In the genomic region with DNA sequence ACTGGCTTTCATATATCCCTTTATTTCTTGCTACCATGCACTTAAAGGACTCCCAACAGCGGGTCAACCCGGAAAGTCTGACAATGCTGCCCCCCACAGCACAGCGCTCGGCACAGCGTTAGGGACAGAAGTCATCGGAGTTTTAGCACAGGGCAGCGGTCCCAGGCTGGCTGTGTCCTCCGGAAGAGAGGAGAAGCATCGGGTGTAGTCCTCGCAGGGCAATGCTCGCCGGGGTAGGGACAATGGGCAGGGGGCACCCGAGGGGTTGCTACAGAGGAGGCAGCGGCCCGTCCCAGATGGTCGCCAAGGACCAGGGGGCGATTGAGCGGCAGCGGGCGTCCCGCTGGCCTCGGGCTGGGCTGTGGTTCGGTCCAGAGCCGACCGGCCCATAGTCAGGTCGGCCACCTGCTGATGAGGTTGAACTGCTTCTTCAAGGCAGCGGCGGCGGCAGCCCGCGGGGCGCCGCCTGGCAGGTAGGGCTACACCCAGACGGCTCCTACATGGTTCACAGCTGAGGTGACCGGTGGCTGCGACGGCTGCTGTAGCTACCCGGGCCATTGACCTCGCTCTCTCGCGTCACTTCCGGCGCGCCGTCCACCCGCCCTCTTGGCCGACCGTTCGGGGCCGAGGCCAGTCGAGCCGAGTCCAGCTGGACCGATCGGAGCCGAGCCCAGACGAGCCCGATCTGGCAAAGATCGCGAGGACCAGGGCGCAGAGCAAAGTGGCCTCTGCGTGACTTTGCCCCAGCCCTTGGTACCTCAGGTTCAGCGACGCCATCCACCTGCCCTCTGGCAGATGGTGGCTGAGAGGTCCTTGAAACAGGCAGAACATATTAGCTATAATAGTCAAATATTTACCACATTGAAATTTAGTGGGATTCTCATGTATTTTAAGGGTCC, we compare ENCODE assay signal across 8 cellular contexts. TPM values are rescaled to one million over a fixed set of nuclear protein-coding genes. Genes with fewer than 3 reads are reported as not detected.
DNase-seq lines count a peak whose midpoint lies in the region; ATAC-seq and TF ChIP-seq lines count a peak whose summit lies in the region.

No MANE protein-coding gene starts in this region.

- H3K36me3 ChIP-seq in ectodermal cell (ENCODE audit: control insufficient read depth, insufficient read depth, low read length), result no peaks in the 10 kb centered on the region
- no peaks in the 10 kb centered on the region for H3K36me3 ChIP-seq in lower lobe of right lung

- H3K9me3 Mint-ChIP-seq in activated CD4-positive, alpha-beta memory T cell treated with anti-CD3 and anti-CD28 coated beads, Interleukin-2, amount 10 ng/mL, durations not matched to agents 7 days and 5 days, result no peaks in the 10 kb centered on the region

- H3K36me3 Mint-ChIP-seq in activated CD4-positive, alpha-beta memory T cell treated with anti-CD3 and anti-CD28 coated beads, Interleukin-2, amount 10 ng/mL, durations not matched to agents 7 days and 5 days (ENCODE audit: low read depth), result peaks cover 8% of the 10 kb centered on the region

- H3K9me3 ChIP-seq in AG04450 (ENCODE audit: control insufficient read depth, insufficient read depth, low read length) (peaks cover 2% of the 10 kb centered on the region; the same call in 1 of the 2 replicates), ectodermal cell (ENCODE audit: control insufficient read depth, low read length) (no peaks in the 10 kb centered on the region), lower lobe of right lung (no peaks in the 10 kb centered on the region)

- H3K27me3 ChIP-seq in AG04450 (ENCODE audit: control insufficient read depth, insufficient read depth, low read length), result no peaks in the 10 kb centered on the region
- H3K27me3 ChIP-seq in ectodermal cell (ENCODE audit: control insufficient read depth, insufficient read depth, low read length, poor library complexity, severe bottlenecking), result peaks cover 7% of the 10 kb centered on the region
- no peaks in the 10 kb centered on the region for H3K27me3 ChIP-seq in lower lobe of right lung (ENCODE audit: low read depth)

- peaks cover 38% of the 10 kb centered on the region for H3K4me1 Mint-ChIP-seq in activated CD4-positive, alpha-beta memory T cell treated with anti-CD3 and anti-CD28 coated beads, Interleukin-2, amount 10 ng/mL, durations not matched to agents 7 days and 5 days

- H3K27ac Mint-ChIP-seq in activated CD4-positive, alpha-beta memory T cell treated with anti-CD3 and anti-CD28 coated beads, Interleukin-2, amount 10 ng/mL, durations not matched to agents 7 days and 5 days, result peak overlapping the region; percentile 82

- 0 to 1% methylated on average over 63 of the region's 63 CpGs for WGBS in ectodermal cell, 2 experiments

- DNase-seq in AG04450 (ENCODE audit: low read depth, low spot score) (peak; percentile 45), NCI-H748 treated with DMSO at 0.1 percent for 48 hours (lab: John Stamatoyannopoulos, UW) (peak; percentile 39), lower lobe of right lung (peak; percentile 98)
- DNase-seq in activated CD4-positive, alpha-beta memory T cell treated with anti-CD3 and anti-CD28 coated beads, Interleukin-2, amount 10 ng/mL, durations not matched to agents 7 days and 5 days, result peak; percentile 86
- DNase-seq in stimulated activated CD4-positive, alpha-beta T cell treated with anti-CD3 and anti-CD28 coated beads, Interleukin-4, amount 100 ng/mL, for 4 hours, result peak; percentile 47 to 69

- CTCF ChIA-PET in AG04450 (lab: Charles Lee), result no interaction called here
- CTCF ChIA-PET in activated CD4-positive, alpha-beta memory T cell treated with anti-CD3 and anti-CD28 coated beads, Interleukin-2, amount 10 ng/mL, durations not matched to agents 7 days and 5 days (lab: Charles Lee), result interaction anchor here (0.9 to 3.1 kb wide), 9 partner anchors 17 to 119 kb away, joined by 3 to 20 read pairs (median 4); no protein-coding TSS in a partner anchor

- H3K4me3 Mint-ChIP-seq in activated CD4-positive, alpha-beta memory T cell treated with anti-CD3 and anti-CD28 coated beads, Interleukin-2, amount 10 ng/mL, durations not matched to agents 7 days and 5 days, result peak overlapping the region; percentile 90

- H3K4me3 ChIP-seq in AG04450 (ENCODE audit: low read depth, low read length) (peak overlapping the region; percentile 73), ectodermal cell (ENCODE audit: insufficient read depth, low read depth, low read length) (peak overlapping the region; percentile 79), lower lobe of right lung (peak overlapping the region; percentile 97)

- POLR2A ChIA-PET in AG04450 (lab: Yijun Ruan, JAX), result interaction anchor here (0.5 to 1.9 kb wide), 3 partner anchors 9 to 40 kb away, joined by 3 to 8 read pairs (median 6); no protein-coding TSS in a partner anchor
- POLR2A ChIA-PET in activated CD4-positive, alpha-beta memory T cell treated with anti-CD3 and anti-CD28 coated beads, Interleukin-2, amount 10 ng/mL, durations not matched to agents 7 days and 5 days (lab: Charles Lee), result interaction anchor here (0.6 to 8.0 kb wide), 14 partner anchors 10 to 377 kb away, joined by 3 to 112 read pairs (median 5); no protein-coding TSS in a partner anchor

- intact Hi-C loops in lower lobe of right lung (cut with DNase I), result no loop called here

- H3K27me3 Mint-ChIP-seq in activated CD4-positive, alpha-beta memory T cell treated with anti-CD3 and anti-CD28 coated beads, Interleukin-2, amount 10 ng/mL, durations not matched to agents 7 days and 5 days, result no peaks in the 10 kb centered on the region

- TF ChIP-seq CTCF in AG04450 (IDR thresholded peaks at IDR 0.05; ENCODE audit: low read depth, low read length) (no peak), lower lobe of right lung (IDR thresholded peaks at IDR 0.05) (peak; percentile 26)

- ATAC-seq in GM18907 (IDR thresholded peaks at IDR 0.05; ENCODE audit: unreplicated experiment) (peak; percentile 47), HG03457 (IDR thresholded peaks at IDR 0.05; ENCODE audit: unreplicated experiment) (peak; percentile 39), lower lobe of right lung (peak; percentile 94)

- H3K4me1 ChIP-seq in ectodermal cell (ENCODE audit: control insufficient read depth, insufficient read depth, low read length), result peaks cover 5% of the 10 kb centered on the region
- peaks cover 32% of the 10 kb centered on the region for H3K4me1 ChIP-seq in lower lobe of right lung

- peak overlapping the region; percentile 57 for H3K27ac ChIP-seq in AG04450 (ENCODE audit: low read depth, low read length)
- no peak overlapping the region for H3K27ac ChIP-seq in ectodermal cell (ENCODE audit: insufficient read depth, low read depth, low read length, poor library complexity, severe bottlenecking)
- peak overlapping the region; percentile 93 for H3K27ac ChIP-seq in lower lobe of right lung

RNA-seq across cellular contexts. Expression of gene LCMT1, which starts 4.7 kb away (rescaled TPM):
- polyA plus RNA-seq in AG04450 (2011; rRNA removed), result 41.7 and 46.9 TPM in 2 replicates
- 46.0 and 46.7 TPM in 2 replicates for polyA minus RNA-seq in AG04450 (2011; rRNA and poly(A)+ RNA removed)
- 10 to 100 TPM; 39.0 to 50.7 TPM for total RNA-seq in activated CD4-positive, alpha-beta memory T cell treated with anti-CD3 and anti-CD28 coated beads, Interleukin-2, amount 10 ng/mL, durations not matched to agents 7 days and 5 days
- 66.2 TPM for polyA plus RNA-seq in ectodermal cell (2013, experiment 1 of 4)
- 83.1 TPM for polyA plus RNA-seq in ectodermal cell (2013, experiment 2 of 4)
- 61.0 TPM for polyA plus RNA-seq in ectodermal cell (2013, experiment 3 of 4)
- 67.6 TPM for polyA plus RNA-seq in ectodermal cell (2013, experiment 4 of 4)
- total RNA-seq in lower lobe of right lung, result 35.7 TPM

Comparison
In these comparisons a context has a peak if more than half of its experiments do, and no peak if none do; other contexts are left out.
1. DNase-seq: peak in every context shown above with its lines; median percentile 98 in lower lobe of right lung; 86 in activated CD4-positive, alpha-beta memory T cell treated with anti-CD3 and anti-CD28 coated beads, Interleukin-2, amount 10 ng/mL, durations not matched to agents 7 days and 5 days; 58 in stimulated activated CD4-positive, alpha-beta T cell treated with anti-CD3 and anti-CD28 coated beads, Interleukin-4, amount 100 ng/mL, for 4 hours; 45 in AG04450; 39 in NCI-H748 treated with DMSO at 0.1 percent for 48 hours.
2. ATAC-seq: peak in every context shown above with its lines; median percentile 94 in lower lobe of right lung; 47 in GM18907; 39 in HG03457.